Comparison of ENCODE assay signal across 1 cellular context in the genomic region with DNA sequence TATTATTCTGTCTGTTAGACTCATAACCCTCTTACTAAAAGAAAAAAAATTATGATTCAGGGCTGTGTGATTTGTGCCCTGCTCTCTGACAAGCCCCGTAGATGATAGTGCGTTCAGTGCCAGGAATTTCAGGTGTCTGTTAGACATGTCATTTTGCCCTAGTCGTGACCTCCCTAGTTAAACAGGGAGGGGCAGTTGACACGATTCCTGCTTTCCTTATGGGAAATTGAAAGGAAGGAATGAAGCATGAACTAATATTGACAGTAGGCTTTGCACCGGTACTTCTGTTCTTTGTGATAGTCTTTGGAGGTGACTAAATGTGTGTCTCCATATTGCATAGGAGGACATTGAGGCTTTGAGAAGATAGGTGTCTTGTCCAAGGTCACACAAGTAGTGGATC.
TF ChIP-seq lines count a peak whose summit lies in the region.

No MANE protein-coding gene starts in this region.

TF ChIP-seq in HepG2, 621 proteins besides CTCF, POLR2A, EP300 and RAD21 (continues in another document):
- no peak for TF ChIP-seq ZNF816 (CRISPR knock-in tag; IDR thresholded peaks at IDR 0.05; ENCODE audit: borderline replicate concordance)
- no peak for TF ChIP-seq ESRRA (CRISPR knock-in tag; IDR thresholded peaks at IDR 0.05; ENCODE audit: low read depth)
- TF ChIP-seq GTF3A (CRISPR knock-in tag; conservative IDR thresholded peaks at IDR 0.05): no peak
- TF ChIP-seq KLF15 (CRISPR knock-in tag; IDR thresholded peaks at IDR 0.05; ENCODE audit: borderline replicate concordance): no peak
- TF ChIP-seq SIX1 (CRISPR knock-in tag; IDR thresholded peaks at IDR 0.05; ENCODE audit: borderline replicate concordance): no peak
- TF ChIP-seq ZFP1 (CRISPR knock-in tag; IDR thresholded peaks at IDR 0.05): no peak
- no peak for TF ChIP-seq DPF2 (CRISPR knock-in tag; IDR thresholded peaks at IDR 0.05; ENCODE audit: borderline replicate concordance, low read depth)
- TF ChIP-seq, protein P1, sequence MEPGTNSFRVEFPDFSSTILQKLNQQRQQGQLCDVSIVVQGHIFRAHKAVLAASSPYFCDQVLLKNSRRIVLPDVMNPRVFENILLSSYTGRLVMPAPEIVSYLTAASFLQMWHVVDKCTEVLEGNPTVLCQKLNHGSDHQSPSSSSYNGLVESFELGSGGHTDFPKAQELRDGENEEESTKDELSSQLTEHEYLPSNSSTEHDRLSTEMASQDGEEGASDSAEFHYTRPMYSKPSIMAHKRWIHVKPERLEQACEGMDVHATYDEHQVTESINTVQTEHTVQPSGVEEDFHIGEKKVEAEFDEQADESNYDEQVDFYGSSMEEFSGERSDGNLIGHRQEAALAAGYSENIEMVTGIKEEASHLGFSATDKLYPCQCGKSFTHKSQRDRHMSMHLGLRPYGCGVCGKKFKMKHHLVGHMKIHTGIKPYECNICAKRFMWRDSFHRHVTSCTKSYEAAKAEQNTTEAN (CRISPR knock-in tag; conservative IDR thresholded peaks at IDR 0.05): no peak
- TF ChIP-seq NFKBIZ (CRISPR knock-in tag; IDR thresholded peaks at IDR 0.05): peak; percentile 91; the same call in 1 of the 2 replicates
- TF ChIP-seq ZNF446 (CRISPR knock-in tag; IDR thresholded peaks at IDR 0.05): no peak
- no peak for TF ChIP-seq CHD2 (IDR thresholded peaks at IDR 0.05; ENCODE audit: low read depth, low read length)
- TF ChIP-seq ZKSCAN8 (CRISPR knock-in tag; IDR thresholded peaks at IDR 0.05; ENCODE audit: borderline replicate concordance): peak; percentile 67; the same call in 1 of the 2 replicates
- TF ChIP-seq TSC22D2 (CRISPR knock-in tag; IDR thresholded peaks at IDR 0.05; ENCODE audit: borderline replicate concordance): no peak
- TF ChIP-seq ZNF550 (CRISPR knock-in tag; IDR thresholded peaks at IDR 0.05; ENCODE audit: borderline replicate concordance): no peak
- TF ChIP-seq ATF7 (IDR thresholded peaks at IDR 0.05): no peak
- TF ChIP-seq ATF7 (CRISPR knock-in tag; IDR thresholded peaks at IDR 0.05): no peak
- TF ChIP-seq SETDB1 (CRISPR knock-in tag; IDR thresholded peaks at IDR 0.05; ENCODE audit: borderline replicate concordance): no peak
- TF ChIP-seq MED1 (CRISPR knock-in tag; IDR thresholded peaks at IDR 0.05): no peak; the same call in 1 of the 2 replicates
- no peak for TF ChIP-seq ZNF432 (CRISPR knock-in tag; IDR thresholded peaks at IDR 0.05; ENCODE audit: borderline replicate concordance)
- TF ChIP-seq, protein P2, sequence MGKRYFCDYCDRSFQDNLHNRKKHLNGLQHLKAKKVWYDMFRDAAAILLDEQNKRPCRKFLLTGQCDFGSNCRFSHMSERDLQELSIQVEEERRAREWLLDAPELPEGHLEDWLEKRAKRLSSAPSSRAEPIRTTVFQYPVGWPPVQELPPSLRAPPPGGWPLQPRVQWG (CRISPR knock-in tag; IDR thresholded peaks at IDR 0.05; ENCODE audit: borderline replicate concordance, low read depth): no peak
- TF ChIP-seq CBFB (CRISPR knock-in tag; IDR thresholded peaks at IDR 0.05): no peak
- TF ChIP-seq, protein P3, sequence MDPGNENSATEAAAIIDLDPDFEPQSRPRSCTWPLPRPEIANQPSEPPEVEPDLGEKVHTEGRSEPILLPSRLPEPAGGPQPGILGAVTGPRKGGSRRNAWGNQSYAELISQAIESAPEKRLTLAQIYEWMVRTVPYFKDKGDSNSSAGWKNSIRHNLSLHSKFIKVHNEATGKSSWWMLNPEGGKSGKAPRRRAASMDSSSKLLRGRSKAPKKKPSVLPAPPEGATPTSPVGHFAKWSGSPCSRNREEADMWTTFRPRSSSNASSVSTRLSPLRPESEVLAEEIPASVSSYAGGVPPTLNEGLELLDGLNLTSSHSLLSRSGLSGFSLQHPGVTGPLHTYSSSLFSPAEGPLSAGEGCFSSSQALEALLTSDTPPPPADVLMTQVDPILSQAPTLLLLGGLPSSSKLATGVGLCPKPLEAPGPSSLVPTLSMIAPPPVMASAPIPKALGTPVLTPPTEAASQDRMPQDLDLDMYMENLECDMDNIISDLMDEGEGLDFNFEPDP (CRISPR knock-in tag; conservative IDR thresholded peaks at IDR 0.05): no peak
- TF ChIP-seq, protein P4, sequence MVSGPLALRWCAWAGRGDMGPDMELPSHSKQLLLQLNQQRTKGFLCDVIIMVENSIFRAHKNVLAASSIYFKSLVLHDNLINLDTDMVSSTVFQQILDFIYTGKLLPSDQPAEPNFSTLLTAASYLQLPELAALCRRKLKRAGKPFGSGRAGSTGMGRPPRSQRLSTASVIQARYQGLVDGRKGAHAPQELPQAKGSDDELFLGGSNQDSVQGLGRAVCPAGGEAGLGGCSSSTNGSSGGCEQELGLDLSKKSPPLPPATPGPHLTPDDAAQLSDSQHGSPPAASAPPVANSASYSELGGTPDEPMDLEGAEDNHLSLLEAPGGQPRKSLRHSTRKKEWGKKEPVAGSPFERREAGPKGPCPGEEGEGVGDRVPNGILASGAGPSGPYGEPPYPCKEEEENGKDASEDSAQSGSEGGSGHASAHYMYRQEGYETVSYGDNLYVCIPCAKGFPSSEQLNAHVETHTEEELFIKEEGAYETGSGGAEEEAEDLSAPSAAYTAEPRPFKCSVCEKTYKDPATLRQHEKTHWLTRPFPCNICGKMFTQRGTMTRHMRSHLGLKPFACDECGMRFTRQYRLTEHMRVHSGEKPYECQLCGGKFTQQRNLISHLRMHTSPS (CRISPR knock-in tag; IDR thresholded peaks at IDR 0.05; ENCODE audit: low read depth): no peak
- no peak for TF ChIP-seq HOXA9 (CRISPR knock-in tag; IDR thresholded peaks at IDR 0.05; ENCODE audit: borderline replicate concordance)
- TF ChIP-seq, protein P5, sequence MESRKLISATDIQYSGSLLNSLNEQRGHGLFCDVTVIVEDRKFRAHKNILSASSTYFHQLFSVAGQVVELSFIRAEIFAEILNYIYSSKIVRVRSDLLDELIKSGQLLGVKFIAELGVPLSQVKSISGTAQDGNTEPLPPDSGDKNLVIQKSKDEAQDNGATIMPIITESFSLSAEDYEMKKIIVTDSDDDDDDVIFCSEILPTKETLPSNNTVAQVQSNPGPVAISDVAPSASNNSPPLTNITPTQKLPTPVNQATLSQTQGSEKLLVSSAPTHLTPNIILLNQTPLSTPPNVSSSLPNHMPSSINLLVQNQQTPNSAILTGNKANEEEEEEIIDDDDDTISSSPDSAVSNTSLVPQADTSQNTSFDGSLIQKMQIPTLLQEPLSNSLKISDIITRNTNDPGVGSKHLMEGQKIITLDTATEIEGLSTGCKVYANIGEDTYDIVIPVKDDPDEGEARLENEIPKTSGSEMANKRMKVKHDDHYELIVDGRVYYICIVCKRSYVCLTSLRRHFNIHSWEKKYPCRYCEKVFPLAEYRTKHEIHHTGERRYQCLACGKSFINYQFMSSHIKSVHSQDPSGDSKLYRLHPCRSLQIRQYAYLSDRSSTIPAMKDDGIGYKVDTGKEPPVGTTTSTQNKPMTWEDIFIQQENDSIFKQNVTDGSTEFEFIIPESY (CRISPR knock-in tag; IDR thresholded peaks at IDR 0.05): peak; percentile 53; the same call in 1 of the 2 replicates
- TF ChIP-seq NFE2 (CRISPR knock-in tag; IDR thresholded peaks at IDR 0.05): no peak
- no peak for TF ChIP-seq EEA1 (CRISPR knock-in tag; IDR thresholded peaks at IDR 0.05; ENCODE audit: borderline replicate concordance)
- 0 out of 2 replicates have a peak, but pooled peaks have one; percentile 32 for TF ChIP-seq RFXANK (CRISPR knock-in tag; IDR thresholded peaks at IDR 0.05)
- no peak for TF ChIP-seq SYNCRIP (IDR thresholded peaks at IDR 0.05; ENCODE audit: insufficient read depth, low read depth, low read length)
- no peak for TF ChIP-seq ZKSCAN1 (IDR thresholded peaks at IDR 0.05; ENCODE audit: low read length)
- TF ChIP-seq, protein P6, sequence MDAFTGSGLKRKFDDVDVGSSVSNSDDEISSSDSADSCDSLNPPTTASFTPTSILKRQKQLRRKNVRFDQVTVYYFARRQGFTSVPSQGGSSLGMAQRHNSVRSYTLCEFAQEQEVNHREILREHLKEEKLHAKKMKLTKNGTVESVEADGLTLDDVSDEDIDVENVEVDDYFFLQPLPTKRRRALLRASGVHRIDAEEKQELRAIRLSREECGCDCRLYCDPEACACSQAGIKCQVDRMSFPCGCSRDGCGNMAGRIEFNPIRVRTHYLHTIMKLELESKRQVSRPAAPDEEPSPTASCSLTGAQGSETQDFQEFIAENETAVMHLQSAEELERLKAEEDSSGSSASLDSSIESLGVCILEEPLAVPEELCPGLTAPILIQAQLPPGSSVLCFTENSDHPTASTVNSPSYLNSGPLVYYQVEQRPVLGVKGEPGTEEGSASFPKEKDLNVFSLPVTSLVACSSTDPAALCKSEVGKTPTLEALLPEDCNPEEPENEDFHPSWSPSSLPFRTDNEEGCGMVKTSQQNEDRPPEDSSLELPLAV (CRISPR knock-in tag; conservative IDR thresholded peaks at IDR 0.05; ENCODE audit: low read depth): no peak
- no peak for TF ChIP-seq ZZZ3 (CRISPR knock-in tag; IDR thresholded peaks at IDR 0.05; ENCODE audit: borderline replicate concordance)
- TF ChIP-seq, protein P7, sequence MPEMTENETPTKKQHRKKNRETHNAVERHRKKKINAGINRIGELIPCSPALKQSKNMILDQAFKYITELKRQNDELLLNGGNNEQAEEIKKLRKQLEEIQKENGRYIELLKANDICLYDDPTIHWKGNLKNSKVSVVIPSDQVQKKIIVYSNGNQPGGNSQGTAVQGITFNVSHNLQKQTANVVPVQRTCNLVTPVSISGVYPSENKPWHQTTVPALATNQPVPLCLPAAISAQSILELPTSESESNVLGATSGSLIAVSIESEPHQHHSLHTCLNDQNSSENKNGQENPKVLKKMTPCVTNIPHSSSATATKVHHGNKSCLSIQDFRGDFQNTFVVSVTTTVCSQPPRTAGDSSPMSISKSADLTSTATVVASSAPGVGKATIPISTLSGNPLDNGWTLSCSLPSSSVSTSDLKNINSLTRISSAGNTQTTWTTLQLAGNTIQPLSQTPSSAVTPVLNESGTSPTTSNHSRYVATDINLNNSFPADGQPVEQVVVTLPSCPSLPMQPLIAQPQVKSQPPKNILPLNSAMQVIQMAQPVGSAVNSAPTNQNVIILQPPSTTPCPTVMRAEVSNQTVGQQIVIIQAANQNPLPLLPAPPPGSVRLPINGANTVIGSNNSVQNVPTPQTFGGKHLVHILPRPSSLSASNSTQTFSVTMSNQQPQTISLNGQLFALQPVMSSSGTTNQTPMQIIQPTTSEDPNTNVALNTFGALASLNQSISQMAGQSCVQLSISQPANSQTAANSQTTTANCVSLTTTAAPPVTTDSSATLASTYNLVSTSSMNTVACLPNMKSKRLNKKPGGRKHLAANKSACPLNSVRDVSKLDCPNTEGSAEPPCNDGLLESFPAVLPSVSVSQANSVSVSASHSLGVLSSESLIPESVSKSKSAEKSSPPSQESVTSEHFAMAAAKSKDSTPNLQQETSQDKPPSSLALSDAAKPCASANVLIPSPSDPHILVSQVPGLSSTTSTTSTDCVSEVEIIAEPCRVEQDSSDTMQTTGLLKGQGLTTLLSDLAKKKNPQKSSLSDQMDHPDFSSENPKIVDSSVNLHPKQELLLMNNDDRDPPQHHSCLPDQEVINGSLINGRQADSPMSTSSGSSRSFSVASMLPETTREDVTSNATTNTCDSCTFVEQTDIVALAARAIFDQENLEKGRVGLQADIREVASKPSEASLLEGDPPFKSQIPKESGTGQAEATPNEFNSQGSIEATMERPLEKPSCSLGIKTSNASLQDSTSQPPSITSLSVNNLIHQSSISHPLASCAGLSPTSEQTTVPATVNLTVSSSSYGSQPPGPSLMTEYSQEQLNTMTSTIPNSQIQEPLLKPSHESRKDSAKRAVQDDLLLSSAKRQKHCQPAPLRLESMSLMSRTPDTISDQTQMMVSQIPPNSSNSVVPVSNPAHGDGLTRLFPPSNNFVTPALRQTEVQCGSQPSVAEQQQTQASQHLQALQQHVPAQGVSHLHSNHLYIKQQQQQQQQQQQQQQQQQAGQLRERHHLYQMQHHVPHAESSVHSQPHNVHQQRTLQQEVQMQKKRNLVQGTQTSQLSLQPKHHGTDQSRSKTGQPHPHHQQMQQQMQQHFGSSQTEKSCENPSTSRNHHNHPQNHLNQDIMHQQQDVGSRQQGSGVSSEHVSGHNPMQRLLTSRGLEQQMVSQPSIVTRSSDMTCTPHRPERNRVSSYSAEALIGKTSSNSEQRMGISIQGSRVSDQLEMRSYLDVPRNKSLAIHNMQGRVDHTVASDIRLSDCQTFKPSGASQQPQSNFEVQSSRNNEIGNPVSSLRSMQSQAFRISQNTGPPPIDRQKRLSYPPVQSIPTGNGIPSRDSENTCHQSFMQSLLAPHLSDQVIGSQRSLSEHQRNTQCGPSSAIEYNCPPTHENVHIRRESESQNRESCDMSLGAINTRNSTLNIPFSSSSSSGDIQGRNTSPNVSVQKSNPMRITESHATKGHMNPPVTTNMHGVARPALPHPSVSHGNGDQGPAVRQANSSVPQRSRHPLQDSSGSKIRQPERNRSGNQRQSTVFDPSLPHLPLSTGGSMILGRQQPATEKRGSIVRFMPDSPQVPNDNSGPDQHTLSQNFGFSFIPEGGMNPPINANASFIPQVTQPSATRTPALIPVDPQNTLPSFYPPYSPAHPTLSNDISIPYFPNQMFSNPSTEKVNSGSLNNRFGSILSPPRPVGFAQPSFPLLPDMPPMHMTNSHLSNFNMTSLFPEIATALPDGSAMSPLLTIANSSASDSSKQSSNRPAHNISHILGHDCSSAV (CRISPR knock-in tag; IDR thresholded peaks at IDR 0.05; ENCODE audit: borderline replicate concordance): no peak
- TF ChIP-seq, protein P8, sequence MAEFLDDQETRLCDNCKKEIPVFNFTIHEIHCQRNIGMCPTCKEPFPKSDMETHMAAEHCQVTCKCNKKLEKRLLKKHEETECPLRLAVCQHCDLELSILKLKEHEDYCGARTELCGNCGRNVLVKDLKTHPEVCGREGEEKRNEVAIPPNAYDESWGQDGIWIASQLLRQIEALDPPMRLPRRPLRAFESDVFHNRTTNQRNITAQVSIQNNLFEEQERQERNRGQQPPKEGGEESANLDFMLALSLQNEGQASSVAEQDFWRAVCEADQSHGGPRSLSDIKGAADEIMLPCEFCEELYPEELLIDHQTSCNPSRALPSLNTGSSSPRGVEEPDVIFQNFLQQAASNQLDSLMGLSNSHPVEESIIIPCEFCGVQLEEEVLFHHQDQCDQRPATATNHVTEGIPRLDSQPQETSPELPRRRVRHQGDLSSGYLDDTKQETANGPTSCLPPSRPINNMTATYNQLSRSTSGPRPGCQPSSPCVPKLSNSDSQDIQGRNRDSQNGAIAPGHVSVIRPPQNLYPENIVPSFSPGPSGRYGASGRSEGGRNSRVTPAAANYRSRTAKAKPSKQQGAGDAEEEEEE (CRISPR knock-in tag; IDR thresholded peaks at IDR 0.05; ENCODE audit: borderline replicate concordance): no peak
- TF ChIP-seq, protein P9, sequence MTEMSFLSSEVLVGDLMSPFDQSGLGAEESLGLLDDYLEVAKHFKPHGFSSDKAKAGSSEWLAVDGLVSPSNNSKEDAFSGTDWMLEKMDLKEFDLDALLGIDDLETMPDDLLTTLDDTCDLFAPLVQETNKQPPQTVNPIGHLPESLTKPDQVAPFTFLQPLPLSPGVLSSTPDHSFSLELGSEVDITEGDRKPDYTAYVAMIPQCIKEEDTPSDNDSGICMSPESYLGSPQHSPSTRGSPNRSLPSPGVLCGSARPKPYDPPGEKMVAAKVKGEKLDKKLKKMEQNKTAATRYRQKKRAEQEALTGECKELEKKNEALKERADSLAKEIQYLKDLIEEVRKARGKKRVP (CRISPR knock-in tag; IDR thresholded peaks at IDR 0.05): no peak
- no peak for TF ChIP-seq POLR2AphosphoS5 (IDR thresholded peaks at IDR 0.05; ENCODE audit: low read depth, low read length)
- TF ChIP-seq PCBP2 (optimal IDR thresholded peaks at IDR 0.05; ENCODE audit: low read depth, low read length, poor library complexity, severe bottlenecking): no peak
